8 cellular contexts compared by ENCODE assay signal in the genomic region with DNA sequence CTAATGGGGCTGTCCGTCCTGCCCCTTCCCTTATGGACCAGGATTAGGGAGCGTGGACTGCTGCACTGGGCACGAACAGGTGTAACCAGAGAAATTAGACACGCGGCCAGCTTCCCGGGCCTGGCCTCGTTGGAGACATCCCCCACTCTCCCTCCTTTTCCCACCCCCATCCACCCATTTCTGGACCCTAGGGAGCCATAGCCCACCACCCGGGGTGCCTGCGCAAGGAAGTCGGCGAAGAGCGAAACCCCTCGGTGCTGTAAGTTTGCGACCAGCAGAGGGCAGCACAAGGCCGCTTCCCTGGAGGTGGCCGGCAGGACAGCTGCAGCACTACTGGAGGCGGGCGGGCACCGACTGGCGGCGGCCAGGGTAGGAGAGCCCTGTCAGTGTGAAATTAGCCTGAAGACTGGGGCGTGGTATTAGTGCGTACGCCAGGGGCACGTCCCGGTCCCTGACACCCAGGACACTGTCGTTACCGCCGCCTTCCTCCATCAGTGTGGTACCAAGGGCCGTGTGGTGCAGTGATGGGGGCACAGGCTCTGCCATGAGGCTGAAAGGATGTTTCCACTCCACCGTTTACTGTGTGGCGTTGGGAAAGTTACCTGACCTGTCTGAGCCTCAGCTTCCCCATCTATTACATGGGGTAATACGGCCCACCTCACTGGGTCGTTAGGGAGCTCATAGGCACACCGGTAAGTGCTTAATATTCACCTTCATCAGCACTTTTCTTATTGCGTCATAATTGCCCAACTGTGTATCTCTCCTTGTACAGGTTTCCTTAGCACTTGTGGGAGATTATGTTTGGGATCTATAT. TPM values are rescaled to one million over a fixed set of nuclear protein-coding genes. Genes with fewer than 3 reads are reported as not detected.
DNase-seq lines count a peak whose midpoint lies in the region; ATAC-seq and TF ChIP-seq lines count a peak whose summit lies in the region.

No MANE protein-coding gene starts in this region.

- peaks cover 6% of the 10 kb centered on the region for H3K4me1 Mint-ChIP-seq in activated B cell treated with CpG ODN at 0.5 μM for 24 hours

- H3K27me3 Mint-ChIP-seq in activated B cell treated with CpG ODN at 0.5 μM for 24 hours = peaks cover 51% of the 10 kb centered on the region

- no peaks in the 10 kb centered on the region for H3K9me3 Mint-ChIP-seq in activated B cell treated with CpG ODN at 0.5 μM for 24 hours

- peak; percentile 93 for TF ChIP-seq CTCF in GM10266 (IDR thresholded peaks at IDR 0.05; ENCODE audit: control insufficient read depth, insufficient read depth, low read depth, missing control alignments)
- TF ChIP-seq CTCF in activated B cell treated with CpG ODN at 0.5 μM for 24 hours (IDR thresholded peaks at IDR 0.05) = no peak

- H3K4me3 Mint-ChIP-seq in activated B cell treated with CpG ODN at 0.5 μM for 24 hours = no peak overlapping the region

- ATAC-seq in HG03135 (IDR thresholded peaks at IDR 0.05; ENCODE audit: unreplicated experiment) (peak; percentile 67), activated B cell treated with CpG ODN at 0.5 μM for 24 hours (ENCODE audit: low read depth) (peak; percentile 78)

- no peak overlapping the region for H3K27ac Mint-ChIP-seq in activated B cell treated with CpG ODN at 0.5 μM for 24 hours

- CTCF ChIA-PET in activated B cell treated with CpG ODN at 0.5 μM for 24 hours (lab: Charles Lee) = interaction anchor here (1.0 to 6.9 kb wide), 10 partner anchors 9 to 568 kb away, joined by 3 to 62 read pairs (median 4); no protein-coding TSS in a partner anchor

- H3K36me3 Mint-ChIP-seq in activated B cell treated with CpG ODN at 0.5 μM for 24 hours (ENCODE audit: low read depth) = no peaks in the 10 kb centered on the region

- POLR2A ChIA-PET in activated B cell treated with CpG ODN at 0.5 μM for 24 hours (lab: Charles Lee) = no interaction called here

- DNase-seq in GM10266 (ENCODE audit: extremely low spot score) = peak; percentile 74
- peak; percentile 53 to 85 for DNase-seq in NCI-H446 (lab: John Stamatoyannopoulos, UW)
- DNase-seq in activated B cell treated with CpG ODN at 0.5 μM for 24 hours = peak; percentile 61
- peak; percentile 58 to 76 for DNase-seq in T47D (ENCODE audit: low read depth in 1 of 2, low spot score in 1 of 2)
- DNase-seq in islet precursor cell = peak; percentile 92
- DNase-seq in stimulated activated CD4-positive, alpha-beta T cell treated with anti-CD3 and anti-CD28 coated beads, Interleukin-15, amount 100 ng/mL, for 48 hours (ENCODE audit: low read depth in 2 of 2) = peak; percentile 67 to 78
- DNase-seq in OCI-M2 (lab: John Stamatoyannopoulos, UW; ENCODE audit: unreplicated experiment) = no peak

- in situ Hi-C loops in T47D (cut with HindIII; ENCODE audit: low pct_unique_long_range_greater_than_20kb, low sequenced_read_pairs) = no loop called here

- intact Hi-C loops in activated B cell treated with CpG ODN at 0.5 μM for 24 hours (cut with micrococcal nuclease) = loop anchor here (1.0 to 5.0 kb wide), 5 partner anchors 48 to 131 kb away; no protein-coding TSS in a partner anchor

RNA-seq across cellular contexts. Expression of a gene that starts 28.8 kb away (rescaled TPM):
- not detected in 2 replicates for total RNA-seq in activated B cell treated with CpG ODN at 0.5 μM for 24 hours

RNA-seq across cellular contexts. Expression of a gene that starts 36.0 kb away (rescaled TPM):
- total RNA-seq in activated B cell treated with CpG ODN at 0.5 μM for 24 hours = not detected in 2 replicates

RNA-seq across cellular contexts. Expression of a gene that starts 51.2 kb away (rescaled TPM):
- not detected in 2 replicates for total RNA-seq in activated B cell treated with CpG ODN at 0.5 μM for 24 hours
